In the genomic region with DNA sequence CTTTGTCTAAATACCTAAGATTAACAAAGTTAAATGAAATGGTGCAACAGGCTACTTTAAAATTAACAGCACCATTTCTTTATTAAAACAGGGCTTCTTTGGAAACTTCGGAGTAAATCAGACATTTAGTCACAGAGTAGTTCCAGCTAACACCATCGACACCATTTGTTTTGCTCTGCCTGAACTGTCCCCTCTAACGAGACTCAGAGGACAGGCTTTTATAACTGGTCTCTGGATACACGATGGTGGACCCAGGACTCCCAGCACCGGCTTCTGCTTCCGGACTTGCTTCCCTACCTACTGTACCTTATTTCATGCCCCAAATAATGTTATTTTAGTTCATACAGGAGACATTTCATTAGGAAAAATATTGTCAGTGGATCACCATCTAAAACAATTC, we compare ENCODE assay signal across 2 cellular contexts.
TF ChIP-seq lines count a peak whose summit lies in the region.

No MANE protein-coding gene starts in this region.

TF ChIP-seq in IMR-90, 13 proteins besides CTCF, POLR2A, EP300 and RAD21 (continued from another document):
- TF ChIP-seq, protein P1, sequence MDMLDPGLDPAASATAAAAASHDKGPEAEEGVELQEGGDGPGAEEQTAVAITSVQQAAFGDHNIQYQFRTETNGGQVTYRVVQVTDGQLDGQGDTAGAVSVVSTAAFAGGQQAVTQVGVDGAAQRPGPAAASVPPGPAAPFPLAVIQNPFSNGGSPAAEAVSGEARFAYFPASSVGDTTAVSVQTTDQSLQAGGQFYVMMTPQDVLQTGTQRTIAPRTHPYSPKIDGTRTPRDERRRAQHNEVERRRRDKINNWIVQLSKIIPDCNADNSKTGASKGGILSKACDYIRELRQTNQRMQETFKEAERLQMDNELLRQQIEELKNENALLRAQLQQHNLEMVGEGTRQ (IDR thresholded peaks at IDR 0.05; ENCODE audit: low read depth, low read length): no peak
- TF ChIP-seq MAZ (IDR thresholded peaks at IDR 0.05; ENCODE audit: borderline replicate concordance, low read depth, low read length): no peak
- TF ChIP-seq CEBPB (IDR thresholded peaks at IDR 0.05; ENCODE audit: low read depth, low read length): no peak
- TF ChIP-seq RCOR1 (IDR thresholded peaks at IDR 0.05; ENCODE audit: insufficient replicate concordance, low read length): no peak
- TF ChIP-seq NFE2L2 (IDR thresholded peaks at IDR 0.05; ENCODE audit: low read depth, low read length): no peak
- no peak for TF ChIP-seq SMC3 (IDR thresholded peaks at IDR 0.05; ENCODE audit: low read depth, low read length)
- TF ChIP-seq RFX5 (IDR thresholded peaks at IDR 0.05; ENCODE audit: low read depth, low read length): no peak
- no peak for TF ChIP-seq MXI1 (IDR thresholded peaks at IDR 0.05; ENCODE audit: borderline replicate concordance, low read depth, low read length)
- TF ChIP-seq CHD1 (IDR thresholded peaks at IDR 0.05; ENCODE audit: low read depth, low read length): no peak
- TF ChIP-seq, protein P2, sequence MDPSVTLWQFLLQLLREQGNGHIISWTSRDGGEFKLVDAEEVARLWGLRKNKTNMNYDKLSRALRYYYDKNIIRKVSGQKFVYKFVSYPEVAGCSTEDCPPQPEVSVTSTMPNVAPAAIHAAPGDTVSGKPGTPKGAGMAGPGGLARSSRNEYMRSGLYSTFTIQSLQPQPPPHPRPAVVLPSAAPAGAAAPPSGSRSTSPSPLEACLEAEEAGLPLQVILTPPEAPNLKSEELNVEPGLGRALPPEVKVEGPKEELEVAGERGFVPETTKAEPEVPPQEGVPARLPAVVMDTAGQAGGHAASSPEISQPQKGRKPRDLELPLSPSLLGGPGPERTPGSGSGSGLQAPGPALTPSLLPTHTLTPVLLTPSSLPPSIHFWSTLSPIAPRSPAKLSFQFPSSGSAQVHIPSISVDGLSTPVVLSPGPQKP (IDR thresholded peaks at IDR 0.05; ENCODE audit: borderline replicate concordance, low read depth, low read length): no peak

TF ChIP-seq in SK-N-SH, 30 proteins besides CTCF, POLR2A, EP300 and RAD21:
- TF ChIP-seq, protein P3, sequence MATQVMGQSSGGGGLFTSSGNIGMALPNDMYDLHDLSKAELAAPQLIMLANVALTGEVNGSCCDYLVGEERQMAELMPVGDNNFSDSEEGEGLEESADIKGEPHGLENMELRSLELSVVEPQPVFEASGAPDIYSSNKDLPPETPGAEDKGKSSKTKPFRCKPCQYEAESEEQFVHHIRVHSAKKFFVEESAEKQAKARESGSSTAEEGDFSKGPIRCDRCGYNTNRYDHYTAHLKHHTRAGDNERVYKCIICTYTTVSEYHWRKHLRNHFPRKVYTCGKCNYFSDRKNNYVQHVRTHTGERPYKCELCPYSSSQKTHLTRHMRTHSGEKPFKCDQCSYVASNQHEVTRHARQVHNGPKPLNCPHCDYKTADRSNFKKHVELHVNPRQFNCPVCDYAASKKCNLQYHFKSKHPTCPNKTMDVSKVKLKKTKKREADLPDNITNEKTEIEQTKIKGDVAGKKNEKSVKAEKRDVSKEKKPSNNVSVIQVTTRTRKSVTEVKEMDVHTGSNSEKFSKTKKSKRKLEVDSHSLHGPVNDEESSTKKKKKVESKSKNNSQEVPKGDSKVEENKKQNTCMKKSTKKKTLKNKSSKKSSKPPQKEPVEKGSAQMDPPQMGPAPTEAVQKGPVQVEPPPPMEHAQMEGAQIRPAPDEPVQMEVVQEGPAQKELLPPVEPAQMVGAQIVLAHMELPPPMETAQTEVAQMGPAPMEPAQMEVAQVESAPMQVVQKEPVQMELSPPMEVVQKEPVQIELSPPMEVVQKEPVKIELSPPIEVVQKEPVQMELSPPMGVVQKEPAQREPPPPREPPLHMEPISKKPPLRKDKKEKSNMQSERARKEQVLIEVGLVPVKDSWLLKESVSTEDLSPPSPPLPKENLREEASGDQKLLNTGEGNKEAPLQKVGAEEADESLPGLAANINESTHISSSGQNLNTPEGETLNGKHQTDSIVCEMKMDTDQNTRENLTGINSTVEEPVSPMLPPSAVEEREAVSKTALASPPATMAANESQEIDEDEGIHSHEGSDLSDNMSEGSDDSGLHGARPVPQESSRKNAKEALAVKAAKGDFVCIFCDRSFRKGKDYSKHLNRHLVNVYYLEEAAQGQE (IDR thresholded peaks at IDR 0.05; ENCODE audit: low read depth, low read length): no peak
TF ChIP-seq in SK-N-SH: peak in this region for 0.
